ENCODE assay signal across 28 cellular contexts in the genomic region with DNA sequence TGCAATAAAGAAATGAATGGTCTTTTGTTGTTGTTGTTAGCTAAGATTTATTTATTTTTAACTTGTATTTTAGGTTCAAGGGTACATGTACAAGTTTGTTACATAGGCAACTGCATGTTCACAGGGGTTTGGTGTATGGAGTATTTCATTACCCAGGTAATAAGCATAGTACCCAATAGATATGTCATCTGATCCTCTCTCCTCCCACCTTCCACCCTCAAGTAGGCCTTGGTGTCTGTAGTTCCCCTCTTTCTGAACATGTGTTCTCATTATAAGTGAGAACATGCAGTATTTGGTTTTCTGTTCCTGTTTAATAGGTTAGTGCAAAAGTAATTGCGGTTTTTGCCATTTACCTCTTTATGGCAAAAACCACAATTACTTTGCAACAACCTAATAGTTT.
"Had no signal": no experiment of that assay in that cellular context is flagged by ENCODE, and none has a peak within 500 bp of the region (broad histone marks: within the 10 kb centered on the region; RNA-seq: fewer than 3 reads in every experiment).

No MANE protein-coding gene starts in this region.

- ATAC-seq: effector memory CD8-positive, alpha-beta T cell; esophagus mucosa; foreskin keratinocyte; gastrocnemius medialis; gastroesophageal sphincter; heart left ventricle; heart right ventricle had no signal

- DNase-seq: colonic mucosa; cortex of kidney; dermis blood vessel endothelial cell; dorsolateral prefrontal cortex; effector CD4-positive, alpha-beta T cell; effector CD8-positive, alpha-beta T cell; effector memory CD4-positive, alpha-beta T cell; effector memory CD8-positive, alpha-beta T cell; endodermal cell; esophagus squamous epithelium; foreskin fibroblast; foreskin keratinocyte; foreskin melanocyte; gastrocnemius medialis; glutamatergic neuron; head of caudate nucleus; heart left ventricle; heart right ventricle had no signal

- FAIRE-seq: endometrium, endothelial cell of umbilical vein, frontal cortex had no signal

- H3K9me3 Mint-ChIP-seq: effector memory CD8-positive, alpha-beta T cell had no signal

- H3K27me3 ChIP-seq: colonic mucosa, esophagus muscularis mucosa, esophagus squamous epithelium, foreskin keratinocyte, gastrocnemius medialis, gastroesophageal sphincter, heart left ventricle, heart right ventricle, hepatocyte had no signal

- H3K4me3 Mint-ChIP-seq: dendritic cell treated with granulocyte-macrophage colony-stimulating factor and Interleukin-4, amounts not matched to agents 40 ng/mL and 50 ng/mL, for 4 days; effector memory CD8-positive, alpha-beta T cell; endodermal cell had no signal

- H3K9me3 ChIP-seq: colonic mucosa, esophagus squamous epithelium, gastrocnemius medialis had no signal

- H3K27ac Mint-ChIP-seq: dendritic cell treated with granulocyte-macrophage colony-stimulating factor and Interleukin-4, amounts not matched to agents 40 ng/mL and 50 ng/mL, for 4 days; effector memory CD8-positive, alpha-beta T cell; endodermal cell had no signal

- H3K4me1 Mint-ChIP-seq: endodermal cell had no signal

- H2AFZ ChIP-seq: hepatocyte had no signal

- H3K4me2 ChIP-seq: hepatocyte had no signal

- H3K27me3 Mint-ChIP-seq: dendritic cell treated with granulocyte-macrophage colony-stimulating factor and Interleukin-4, amounts not matched to agents 40 ng/mL and 50 ng/mL, for 4 days had no signal

- H3K79me2 ChIP-seq: hepatocyte had no signal

- H3K27ac ChIP-seq: colonic mucosa, coronary artery, dorsolateral prefrontal cortex, epithelial cell of prostate, esophagus muscularis mucosa, esophagus squamous epithelium, foreskin keratinocyte, gastrocnemius medialis, gastroesophageal sphincter, heart left ventricle, heart right ventricle, hepatocyte had no signal

- H3K4me1 ChIP-seq: colonic mucosa, esophagus squamous epithelium, foreskin keratinocyte, gastrocnemius medialis, gastroesophageal sphincter had no signal

- H3K4me3 ChIP-seq: colonic mucosa, coronary artery, dorsolateral prefrontal cortex, esophagus muscularis mucosa, esophagus squamous epithelium, gastrocnemius medialis, gastroesophageal sphincter, heart left ventricle, heart right ventricle, hepatocyte had no signal

- H3K36me3 ChIP-seq: colonic mucosa, esophagus muscularis mucosa, esophagus squamous epithelium, gastrocnemius medialis, gastroesophageal sphincter, heart left ventricle, heart right ventricle had no signal
